Comparison of ENCODE assay signal across 26 cellular contexts in genomic region chr10:35510891-35511290, GRCh38.
"Had no signal": no experiment of that assay in that cellular context is flagged by ENCODE, and none has a peak within 500 bp of the region (broad histone marks: within the 10 kb centered on the region; RNA-seq: fewer than 3 reads in every experiment).

No MANE protein-coding gene starts in this region.

- H3K9me3 ChIP-seq: esophagus squamous epithelium, heart right ventricle, left lung, psoas muscle, stomach, thyroid gland, vagina had no signal

- FAIRE-seq: colon, islet of Langerhans, small intestine had no signal

- H3K27ac ChIP-seq: esophagus squamous epithelium, heart right ventricle, left lung, psoas muscle, stomach, thyroid gland, vagina had no signal

- H3K4me3 Mint-ChIP-seq: dendritic cell treated with granulocyte-macrophage colony-stimulating factor and Interleukin-4, amounts not matched to agents 40 ng/mL and 50 ng/mL, for 4 days; naive thymus-derived CD8-positive, alpha-beta T cell; neural crest cell; stimulated activated naive B cell treated with anti-CD40 and anti-IgM and Interleukin-4, amounts not matched to agents 10 μg/mL and 1 μg/mL and 100 μg/mL, for 72 hours had no signal

- H3K4me3 ChIP-seq: esophagus squamous epithelium, heart right ventricle, left lung, psoas muscle, stomach, thyroid gland, vagina had no signal

- H3K36me3 ChIP-seq: thyroid gland had no signal

- H3K4me1 ChIP-seq: left lung, psoas muscle had no signal

- ATAC-seq: left cardiac atrium; left lung; naive thymus-derived CD8-positive, alpha-beta T cell; psoas muscle; right cardiac atrium had no signal

- H3K27me3 Mint-ChIP-seq: dendritic cell treated with granulocyte-macrophage colony-stimulating factor and Interleukin-4, amounts not matched to agents 40 ng/mL and 50 ng/mL, for 4 days; naive thymus-derived CD8-positive, alpha-beta T cell; stimulated activated naive B cell treated with anti-CD40 and anti-IgM and Interleukin-4, amounts not matched to agents 10 μg/mL and 1 μg/mL and 100 μg/mL, for 72 hours had no signal

- H3K27ac Mint-ChIP-seq: dendritic cell treated with granulocyte-macrophage colony-stimulating factor and Interleukin-4, amounts not matched to agents 40 ng/mL and 50 ng/mL, for 4 days; stimulated activated naive B cell treated with anti-CD40 and anti-IgM and Interleukin-4, amounts not matched to agents 10 μg/mL and 1 μg/mL and 100 μg/mL, for 72 hours had no signal

- H3K27me3 ChIP-seq: esophagus squamous epithelium, heart right ventricle, left lung, stomach, thyroid gland, vagina had no signal

- DNase-seq: effector memory CD4-positive, alpha-beta T cell; erythroblast; esophagus squamous epithelium; foreskin melanocyte; glutamatergic neuron; heart right ventricle; hippocampal formation; left cardiac atrium; left lung; mesendoderm; midbrain; naive thymus-derived CD8-positive, alpha-beta T cell; psoas muscle; right cardiac atrium; small intestine; stimulated activated CD4-positive, alpha-beta T cell treated with anti-CD3 and anti-CD28 coated beads, Interleukin-15, amount 100 ng/mL, for 24 hours; stimulated activated CD4-positive, alpha-beta T cell treated with anti-CD3 and anti-CD28 coated beads, Interleukin-2, amount 100 ng/mL, for 48 hours; stimulated activated naive B cell treated with anti-CD40 and anti-IgM and Interleukin-4, amounts not matched to agents 10 μg/mL and 1 μg/mL and 100 μg/mL, for 72 hours; stomach; thyroid gland; trophoblast cell had no signal

- H3K9me3 Mint-ChIP-seq: dendritic cell treated with granulocyte-macrophage colony-stimulating factor and Interleukin-4, amounts not matched to agents 40 ng/mL and 50 ng/mL, for 4 days; naive thymus-derived CD8-positive, alpha-beta T cell; neural crest cell had no signal
